Comparison of ENCODE assay signal across 9 cellular contexts in genomic region chr9:128636024-128636390, GRCh38. TPM values are rescaled to one million over a fixed set of nuclear protein-coding genes. Genes with fewer than 3 reads are reported as not detected.
DNase-seq lines count a peak whose midpoint lies in the region; ATAC-seq and TF ChIP-seq lines count a peak whose summit lies in the region.
"Had no signal": no experiment of that assay in that cellular context is flagged by ENCODE, and none has a peak within 500 bp of the region (broad histone marks: within the 10 kb centered on the region; RNA-seq: fewer than 3 reads in every experiment).

No MANE protein-coding gene starts in this region.

- intact Hi-C loops in Right ventricle myocardium inferior (cut with DNase I) (loop anchor here (10.0 kb wide), 1 partner anchor 271 kb away; no protein-coding TSS in a partner anchor), cardiac septum (cut with DNase I) (loop anchor here (5.0 kb wide), 1 partner anchor 66 kb away; the partner anchor contains the start of gene PKN3), breast epithelium (cut with DNase I; ENCODE audit: low total_unique reads) (no loop called here), lower lobe of right lung (cut with DNase I) (no loop called here)

- H3K27ac ChIP-seq in breast epithelium (peak overlapping the region; percentile 97), lower lobe of right lung (peak overlapping the region; percentile 97)

- H3K36me3 ChIP-seq in breast epithelium (no peaks in the 10 kb centered on the region), lower lobe of right lung (peaks cover 63% of the 10 kb centered on the region)

- H3K4me1 ChIP-seq in breast epithelium (peaks cover 6 to 19% of the 10 kb centered on the region in 2 donors), lower lobe of right lung (peaks cover 34% of the 10 kb centered on the region)

- H3K9me3 ChIP-seq in breast epithelium (no peaks in the 10 kb centered on the region), lower lobe of right lung (no peaks in the 10 kb centered on the region)

- peak; percentile 78 for ATAC-seq in Right ventricle myocardium inferior
- peak; percentile 83 to 85 for ATAC-seq in lower lobe of right lung
- ATAC-seq in GM21737 (IDR thresholded peaks at IDR 0.05; ENCODE audit: unreplicated experiment) = no peak

- no peak for TF ChIP-seq POLR2A in breast epithelium (IDR thresholded peaks at IDR 0.05)

- no peaks in the 10 kb centered on the region for H3K27me3 ChIP-seq in breast epithelium
- H3K27me3 ChIP-seq in lower lobe of right lung (ENCODE audit: low read depth) = no peaks in the 10 kb centered on the region

- DNase-seq in Right ventricle myocardium inferior (ENCODE audit: missing footprints) (peak; percentile 71), cardiac septum (ENCODE audit: low spot score) (no peak), breast epithelium (ENCODE audit: low spot score in 2 of 2) (peak; percentile 67 to 84), lower lobe of right lung (peak; percentile 88), NCI-H1694 treated with DMSO at 0.1 percent for 48 hours (lab: John Stamatoyannopoulos, UW) (no peak), 8988T (no peak)
- DNase-seq in NK-92 treated with Interleukin-12 subunit alpha and Interleukin-12 subunit beta, amount 100 ng/mL, for 24 hours (lab: John Stamatoyannopoulos, UW) = no peak
- DNase-seq: CD4-positive, CD25-positive, alpha-beta regulatory T cell had no signal

- TF ChIP-seq CTCF in breast epithelium (IDR thresholded peaks at IDR 0.05) (peak in 1 of 3 donors; percentile 37), lower lobe of right lung (IDR thresholded peaks at IDR 0.05) (peak; percentile 18)

- H3K4me3 ChIP-seq in breast epithelium (peak overlapping the region in 2 of 3 donors; percentile 20 to 53), lower lobe of right lung (peak overlapping the region; percentile 44)

RNA-seq across cellular contexts. Expression of gene DYNC2I2, which starts 20.6 kb away (rescaled TPM):
- total RNA-seq in Right ventricle myocardium inferior (40.1 TPM), cardiac septum (29.6 TPM), breast epithelium (10 to 100 TPM; 23.7 to 67.0 (median 54.1) TPM), lower lobe of right lung (37.3 TPM)

RNA-seq across cellular contexts. Expression of gene SET, which starts 53.0 kb away (rescaled TPM):
- total RNA-seq in Right ventricle myocardium inferior (175 TPM), cardiac septum (212 TPM), breast epithelium (100 to 1,000 TPM; 142 to 168 (median 158) TPM), lower lobe of right lung (197 TPM)

Comparison
In these comparisons a context has a peak if more than half of its experiments do, and no peak if none do; other contexts are left out.
1. DNase-seq: peak in Right ventricle myocardium inferior (single experiment), breast epithelium (2 of 2) and lower lobe of right lung (single experiment); none in cardiac septum (single experiment), NCI-H1694 treated with DMSO at 0.1 percent for 48 hours (single experiment), NK-92 treated with Interleukin-12 subunit alpha and Interleukin-12 subunit beta, amount 100 ng/mL, for 24 hours (single experiment) and 8988T (single experiment).
2. intact Hi-C loops: an anchor here in Right ventricle myocardium inferior (10.0 kb wide) and cardiac septum (5.0 kb wide); none called in breast epithelium and lower lobe of right lung.